ENCODE assay signal across 26 cellular contexts in genomic region chr1:227557962-227558806, GRCh38.
"Had no signal": no experiment of that assay in that cellular context is flagged by ENCODE, and none has a peak within 500 bp of the region (broad histone marks: within the 10 kb centered on the region; RNA-seq: fewer than 3 reads in every experiment).

No MANE protein-coding gene starts in this region.

- DNase-seq: activated CD4-positive, alpha-beta memory T cell treated with anti-CD3 and anti-CD28 coated beads, Interleukin-2, amount 10 ng/mL, durations not matched to agents 7 days and 5 days; activated CD4-positive, alpha-beta T cell treated with anti-CD3 and anti-CD28 coated beads for 1 hour; activated CD4-positive, alpha-beta T cell treated with anti-CD3 and anti-CD28 coated beads, Interleukin-2, amount 10 ng/mL, durations not matched to agents 7 days and 5 days; activated gamma-delta T cell treated with Interleukin-2 at 50 U/mL for 16 hours; activated T-cell treated with anti-CD3 and anti-CD28 coated beads, Interleukin-2, amount 50 U/mL, for 4 hours; colonic mucosa; effector CD8-positive, alpha-beta T cell; naive thymus-derived CD8-positive, alpha-beta T cell; right lobe of liver; stimulated activated CD4-positive, alpha-beta T cell treated with anti-CD3 and anti-CD28 coated beads, Interleukin-2, amount 100 ng/mL, for 48 hours; T-helper 17 cell; T1000; WERI-Rb-1 had no signal

- H3K36me3 Mint-ChIP-seq: mesothelial cell of epicardium had no signal

- H3K27me3 ChIP-seq: right lobe of liver, vagina had no signal

- H3K9me3 Mint-ChIP-seq: activated naive CD4-positive, alpha-beta T cell treated with anti-CD3 and anti-CD28 coated beads, Interleukin-2, amount 50 U/mL, for 24 hours; activated T-cell treated with anti-CD3 and anti-CD28 coated beads, Interleukin-2, amount 50 U/mL, for 4 hours; activated T-helper 17 cell treated with anti-CD3 and anti-CD28 coated beads, Interleukin-2, amount 50 U/mL, for 72 hours had no signal

- H3K4me1 ChIP-seq: colonic mucosa, right lobe of liver had no signal

- ATAC-seq: activated T-cell treated with anti-CD3 and anti-CD28 coated beads, Interleukin-2, amount 50 U/mL, for 4 hours; activated T-helper 17 cell treated with anti-CD3 and anti-CD28 coated beads, Interleukin-2, amount 50 U/mL, for 72 hours; body of pancreas; naive thymus-derived CD8-positive, alpha-beta T cell; right lobe of liver; T-helper 17 cell had no signal

- H3K36me3 ChIP-seq: colonic mucosa, right lobe of liver, thoracic aorta, upper lobe of left lung, vagina, WERI-Rb-1 had no signal

- H3K4me3 Mint-ChIP-seq: activated CD4-positive, alpha-beta memory T cell treated with anti-CD3 and anti-CD28 coated beads, Interleukin-2, amount 10 ng/mL, durations not matched to agents 7 days and 5 days; activated CD4-positive, alpha-beta T cell treated with anti-CD3 and anti-CD28 coated beads, Interleukin-2, amount 10 ng/mL, durations not matched to agents 7 days and 5 days; activated T-cell treated with anti-CD3 and anti-CD28 coated beads, Interleukin-2, amount 50 U/mL, for 4 hours; activated T-helper 17 cell treated with anti-CD3 and anti-CD28 coated beads, Interleukin-2, amount 50 U/mL, for 72 hours; mesothelial cell of epicardium; neural crest cell had no signal

- H3K27ac ChIP-seq: body of pancreas, colonic mucosa, right lobe of liver, thoracic aorta, upper lobe of left lung, vagina, WERI-Rb-1 had no signal

- H3K4me3 ChIP-seq: body of pancreas, colonic mucosa, right lobe of liver, thoracic aorta, vagina had no signal

- H3K27ac Mint-ChIP-seq: activated CD4-positive, alpha-beta memory T cell treated with anti-CD3 and anti-CD28 coated beads, Interleukin-2, amount 10 ng/mL, durations not matched to agents 7 days and 5 days; activated T-helper 17 cell treated with anti-CD3 and anti-CD28 coated beads, Interleukin-2, amount 50 U/mL, for 72 hours; mesothelial cell of epicardium; progenitor cell of endocrine pancreas; stimulated activated naive CD8-positive, alpha-beta T cell treated with anti-CD3 and anti-CD28 coated beads, Interleukin-15, Interleukin-2, amounts not matched to agents 100 ng/mL and 50 ng/mL, for 24 hours; T-helper 17 cell had no signal

- FAIRE-seq: endometrium, frontal cortex, islet of Langerhans had no signal

- H3K9me3 ChIP-seq: body of pancreas, colonic mucosa, thoracic aorta, vagina had no signal
